Comparison of ENCODE assay signal across 8 cellular contexts in genomic region chr7:139341776-139342244, GRCh38. TPM values are rescaled to one million over a fixed set of nuclear protein-coding genes. Genes with fewer than 3 reads are reported as not detected.
DNase-seq lines count a peak whose midpoint lies in the region; ATAC-seq lines count a peak whose summit lies in the region.

No MANE protein-coding gene starts in this region.

- peaks cover 0 to 17% (median 4%) of the 10 kb centered on the region in 9 donors for H3K9me3 Mint-ChIP-seq in naive thymus-derived CD8-positive, alpha-beta T cell

- peak overlapping the region; percentile 98 to 100 (median 100) for H3K27ac Mint-ChIP-seq in naive thymus-derived CD8-positive, alpha-beta T cell

- H3K36me3 Mint-ChIP-seq in naive thymus-derived CD8-positive, alpha-beta T cell = peaks cover 6 to 16% (median 7%) of the 10 kb centered on the region in 3 donors

- POLR2A ChIA-PET in naive thymus-derived CD8-positive, alpha-beta T cell (lab: Charles Lee) = interaction anchor here (3.1 kb wide), 1 partner anchor 18 kb away, joined by 11 read pairs; the partner anchor contains the start of gene LUC7L2

- H3K4me1 Mint-ChIP-seq in naive thymus-derived CD8-positive, alpha-beta T cell = peaks cover 27 to 46% (median 42%) of the 10 kb centered on the region in 4 donors

- peak overlapping the region; percentile 93 to 100 (median 99) for H3K4me3 Mint-ChIP-seq in naive thymus-derived CD8-positive, alpha-beta T cell

- peak overlapping the region; percentile 100 for H3K27ac ChIP-seq in cingulate gyrus (ENCODE audit: low read depth, low read length)

- peak overlapping the region; percentile 85 for H3K4me3 ChIP-seq in GM08714 (ENCODE audit: low read length)
- H3K4me3 ChIP-seq in Jurkat, Clone E6-1 (ENCODE audit: low read length) = peak overlapping the region; percentile 95

- DNase-seq in Jurkat, Clone E6-1 (ENCODE audit: low read depth, low spot score) = peak; percentile 86
- DNase-seq in naive thymus-derived CD8-positive, alpha-beta T cell = no peak
- no peak for DNase-seq in effector CD4-positive, alpha-beta T cell
- no peak for DNase-seq in COLO668 (lab: John Stamatoyannopoulos, UW; ENCODE audit: unreplicated experiment)
- no peak for DNase-seq in SIG-M5 treated with dmso at 0.1 percent for 504 hours (lab: John Stamatoyannopoulos, UW; ENCODE audit: unreplicated experiment)

- no peak for ATAC-seq in naive thymus-derived CD8-positive, alpha-beta T cell
- ATAC-seq in GM19452 (IDR thresholded peaks at IDR 0.05; ENCODE audit: unreplicated experiment) = no peak

- H3K27me3 Mint-ChIP-seq in naive thymus-derived CD8-positive, alpha-beta T cell = peaks cover 0 to 7% (median 0%) of the 10 kb centered on the region in 5 donors

RNA-seq across cellular contexts. Expression of gene FMC1, which starts 0.7 kb away (rescaled TPM):
- 33.1 TPM for polyA plus RNA-seq in Jurkat, Clone E6-1 (2012; ENCODE audit: insufficient read depth, insufficient read length)
- total RNA-seq in naive thymus-derived CD8-positive, alpha-beta T cell = 10 to 100 TPM; 11.5 to 12.0 TPM
- 10 to 100 TPM; 45.3 to 62.1 (median 53.6) TPM for polyA plus RNA-seq in naive thymus-derived CD8-positive, alpha-beta T cell

RNA-seq across cellular contexts. Expression of gene LUC7L2, which starts 17.9 kb away (rescaled TPM):
- polyA plus RNA-seq in Jurkat, Clone E6-1 (2012; ENCODE audit: insufficient read depth, insufficient read length) = 67.5 TPM
- total RNA-seq in naive thymus-derived CD8-positive, alpha-beta T cell = 100 to 1,000 TPM; 139 to 147 TPM
- polyA plus RNA-seq in naive thymus-derived CD8-positive, alpha-beta T cell = 10 to 100 TPM; 51.6 to 80.6 (median 55.2) TPM
